1 cellular context compared by ENCODE assay signal in genomic region chr17:82875418-82875856, GRCh38.
TF ChIP-seq lines count a peak whose summit lies in the region.

No MANE protein-coding gene starts in this region.

TF ChIP-seq in HepG2, 621 proteins besides CTCF, POLR2A, EP300 and RAD21 (continued from another document and continues in another):
- TF ChIP-seq, protein P1, sequence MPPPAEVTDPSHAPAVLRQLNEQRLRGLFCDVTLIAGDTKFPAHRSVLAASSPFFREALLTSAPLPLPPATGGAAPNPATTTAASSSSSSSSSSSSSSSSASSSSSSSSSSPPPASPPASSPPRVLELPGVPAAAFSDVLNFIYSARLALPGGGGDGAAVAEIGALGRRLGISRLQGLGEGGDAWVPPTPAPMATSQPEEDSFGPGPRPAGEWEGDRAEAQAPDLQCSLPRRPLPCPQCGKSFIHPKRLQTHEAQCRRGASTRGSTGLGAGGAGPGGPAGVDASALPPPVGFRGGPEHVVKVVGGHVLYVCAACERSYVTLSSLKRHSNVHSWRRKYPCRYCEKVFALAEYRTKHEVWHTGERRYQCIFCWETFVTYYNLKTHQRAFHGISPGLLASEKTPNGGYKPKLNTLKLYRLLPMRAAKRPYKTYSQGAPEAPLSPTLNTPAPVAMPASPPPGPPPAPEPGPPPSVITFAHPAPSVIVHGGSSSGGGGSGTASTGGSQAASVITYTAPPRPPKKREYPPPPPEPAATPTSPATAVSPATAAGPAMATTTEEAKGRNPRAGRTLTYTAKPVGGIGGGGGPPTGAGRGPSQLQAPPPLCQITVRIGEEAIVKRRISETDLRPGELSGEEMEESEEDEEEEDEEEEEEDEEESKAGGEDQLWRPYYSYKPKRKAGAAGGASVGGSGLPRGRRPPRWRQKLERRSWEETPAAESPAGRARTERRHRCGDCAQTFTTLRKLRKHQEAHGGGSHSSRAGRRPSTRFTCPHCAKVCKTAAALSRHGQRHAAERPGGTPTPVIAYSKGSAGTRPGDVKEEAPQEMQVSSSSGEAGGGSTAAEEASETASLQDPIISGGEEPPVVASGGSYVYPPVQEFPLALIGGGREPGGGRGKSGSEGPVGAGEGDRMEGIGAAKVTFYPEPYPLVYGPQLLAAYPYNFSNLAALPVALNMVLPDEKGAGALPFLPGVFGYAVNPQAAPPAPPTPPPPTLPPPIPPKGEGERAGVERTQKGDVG (CRISPR knock-in tag; IDR thresholded peaks at IDR 0.05; ENCODE audit: borderline replicate concordance) = no peak
- TF ChIP-seq KLF16 (CRISPR knock-in tag; IDR thresholded peaks at IDR 0.05) (no peak), IRF2 (CRISPR knock-in tag; IDR thresholded peaks at IDR 0.05) (no peak; the same call in 1 of the 2 replicates), ZNF446 (CRISPR knock-in tag; IDR thresholded peaks at IDR 0.05) (0 out of 2 replicates have a peak, but pooled peaks have one; percentile 34), PCBP2 (optimal IDR thresholded peaks at IDR 0.05; ENCODE audit: low read depth, low read length, poor library complexity, severe bottlenecking) (no peak), CHD2 (IDR thresholded peaks at IDR 0.05; ENCODE audit: low read depth, low read length) (no peak), NPAS2 (CRISPR knock-in tag; IDR thresholded peaks at IDR 0.05; ENCODE audit: borderline replicate concordance) (no peak), DPF2 (CRISPR knock-in tag; IDR thresholded peaks at IDR 0.05; ENCODE audit: borderline replicate concordance, low read depth) (0 out of 2 replicates have a peak, but pooled peaks have one; percentile 26), HDAC2 (CRISPR knock-in tag; IDR thresholded peaks at IDR 0.05) (no peak; the same call in 1 of the 2 replicates), YEATS4 (CRISPR knock-in tag; IDR thresholded peaks at IDR 0.05; ENCODE audit: borderline replicate concordance) (no peak), ZNF512 (CRISPR knock-in tag; IDR thresholded peaks at IDR 0.05) (no peak), PAXIP1 (CRISPR knock-in tag; conservative IDR thresholded peaks at IDR 0.05) (no peak), CEBPB (IDR thresholded peaks at IDR 0.05; ENCODE audit: borderline replicate concordance, low read depth, low read length) (peak; percentile 55), RBM39 (IDR thresholded peaks at IDR 0.05; ENCODE audit: low read depth, low read length, poor library complexity, severe bottlenecking) (no peak), GATA4 (IDR thresholded peaks at IDR 0.05; ENCODE audit: borderline replicate concordance, low read depth) (no peak), ZNF142 (CRISPR knock-in tag; IDR thresholded peaks at IDR 0.05) (no peak), NBN (conservative IDR thresholded peaks at IDR 0.05) (no peak), ZNF430 (CRISPR knock-in tag; IDR thresholded peaks at IDR 0.05) (peak; percentile 3; the same call in 1 of the 2 replicates), JUN (CRISPR knock-in tag; IDR thresholded peaks at IDR 0.05) (no peak), FOXO1 (CRISPR knock-in tag; IDR thresholded peaks at IDR 0.05) (peak; percentile 44; the same call in 1 of the 2 replicates), ZHX1 (CRISPR knock-in tag; IDR thresholded peaks at IDR 0.05; ENCODE audit: low read depth) (peak; percentile 78; the same call in 1 of the 2 replicates), PHF8 (CRISPR knock-in tag; IDR thresholded peaks at IDR 0.05) (peak; percentile 38), MED8 (CRISPR knock-in tag; IDR thresholded peaks at IDR 0.05; ENCODE audit: insufficient replicate concordance) (no peak), ZNF33B (CRISPR knock-in tag; IDR thresholded peaks at IDR 0.05) (no peak), HNRNPK (IDR thresholded peaks at IDR 0.05; ENCODE audit: low read depth, low read length, poor library complexity, severe bottlenecking) (no peak), ZNF329 (CRISPR knock-in tag; IDR thresholded peaks at IDR 0.05; ENCODE audit: low read depth) (no peak), ZNF264 (CRISPR knock-in tag; IDR thresholded peaks at IDR 0.05) (no peak), ZNF556 (CRISPR knock-in tag; IDR thresholded peaks at IDR 0.05; ENCODE audit: borderline replicate concordance) (peak; percentile 53; the same call in 1 of the 2 replicates), ZNF354B (CRISPR knock-in tag; IDR thresholded peaks at IDR 0.05) (no peak), ZNF766 (CRISPR knock-in tag; IDR thresholded peaks at IDR 0.05; ENCODE audit: borderline replicate concordance) (no peak), CREM (IDR thresholded peaks at IDR 0.05) (no peak), CREM (CRISPR knock-in tag; IDR thresholded peaks at IDR 0.05) (no peak), SALL1 (CRISPR knock-in tag; IDR thresholded peaks at IDR 0.05) (peak; percentile 43; the same call in 1 of the 2 replicates)
- TF ChIP-seq, protein P2, sequence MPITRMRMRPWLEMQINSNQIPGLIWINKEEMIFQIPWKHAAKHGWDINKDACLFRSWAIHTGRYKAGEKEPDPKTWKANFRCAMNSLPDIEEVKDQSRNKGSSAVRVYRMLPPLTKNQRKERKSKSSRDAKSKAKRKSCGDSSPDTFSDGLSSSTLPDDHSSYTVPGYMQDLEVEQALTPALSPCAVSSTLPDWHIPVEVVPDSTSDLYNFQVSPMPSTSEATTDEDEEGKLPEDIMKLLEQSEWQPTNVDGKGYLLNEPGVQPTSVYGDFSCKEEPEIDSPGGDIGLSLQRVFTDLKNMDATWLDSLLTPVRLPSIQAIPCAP (CRISPR knock-in tag; IDR thresholded peaks at IDR 0.05; ENCODE audit: low read depth) = no peak
- TF ChIP-seq, protein P3, sequence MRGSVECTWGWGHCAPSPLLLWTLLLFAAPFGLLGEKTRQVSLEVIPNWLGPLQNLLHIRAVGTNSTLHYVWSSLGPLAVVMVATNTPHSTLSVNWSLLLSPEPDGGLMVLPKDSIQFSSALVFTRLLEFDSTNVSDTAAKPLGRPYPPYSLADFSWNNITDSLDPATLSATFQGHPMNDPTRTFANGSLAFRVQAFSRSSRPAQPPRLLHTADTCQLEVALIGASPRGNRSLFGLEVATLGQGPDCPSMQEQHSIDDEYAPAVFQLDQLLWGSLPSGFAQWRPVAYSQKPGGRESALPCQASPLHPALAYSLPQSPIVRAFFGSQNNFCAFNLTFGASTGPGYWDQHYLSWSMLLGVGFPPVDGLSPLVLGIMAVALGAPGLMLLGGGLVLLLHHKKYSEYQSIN (CRISPR knock-in tag; IDR thresholded peaks at IDR 0.05; ENCODE audit: borderline replicate concordance) = no peak
- TF ChIP-seq, protein P4, sequence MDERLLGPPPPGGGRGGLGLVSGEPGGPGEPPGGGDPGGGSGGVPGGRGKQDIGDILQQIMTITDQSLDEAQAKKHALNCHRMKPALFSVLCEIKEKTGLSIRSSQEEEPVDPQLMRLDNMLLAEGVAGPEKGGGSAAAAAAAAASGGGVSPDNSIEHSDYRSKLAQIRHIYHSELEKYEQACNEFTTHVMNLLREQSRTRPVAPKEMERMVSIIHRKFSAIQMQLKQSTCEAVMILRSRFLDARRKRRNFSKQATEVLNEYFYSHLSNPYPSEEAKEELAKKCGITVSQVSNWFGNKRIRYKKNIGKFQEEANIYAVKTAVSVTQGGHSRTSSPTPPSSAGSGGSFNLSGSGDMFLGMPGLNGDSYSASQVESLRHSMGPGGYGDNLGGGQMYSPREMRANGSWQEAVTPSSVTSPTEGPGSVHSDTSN (CRISPR knock-in tag; IDR thresholded peaks at IDR 0.05) = no peak
- TF ChIP-seq, protein P5, sequence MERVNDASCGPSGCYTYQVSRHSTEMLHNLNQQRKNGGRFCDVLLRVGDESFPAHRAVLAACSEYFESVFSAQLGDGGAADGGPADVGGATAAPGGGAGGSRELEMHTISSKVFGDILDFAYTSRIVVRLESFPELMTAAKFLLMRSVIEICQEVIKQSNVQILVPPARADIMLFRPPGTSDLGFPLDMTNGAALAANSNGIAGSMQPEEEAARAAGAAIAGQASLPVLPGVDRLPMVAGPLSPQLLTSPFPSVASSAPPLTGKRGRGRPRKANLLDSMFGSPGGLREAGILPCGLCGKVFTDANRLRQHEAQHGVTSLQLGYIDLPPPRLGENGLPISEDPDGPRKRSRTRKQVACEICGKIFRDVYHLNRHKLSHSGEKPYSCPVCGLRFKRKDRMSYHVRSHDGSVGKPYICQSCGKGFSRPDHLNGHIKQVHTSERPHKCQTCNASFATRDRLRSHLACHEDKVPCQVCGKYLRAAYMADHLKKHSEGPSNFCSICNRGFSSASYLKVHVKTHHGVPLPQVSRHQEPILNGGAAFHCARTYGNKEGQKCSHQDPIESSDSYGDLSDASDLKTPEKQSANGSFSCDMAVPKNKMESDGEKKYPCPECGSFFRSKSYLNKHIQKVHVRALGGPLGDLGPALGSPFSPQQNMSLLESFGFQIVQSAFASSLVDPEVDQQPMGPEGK (CRISPR knock-in tag; IDR thresholded peaks at IDR 0.05) = peak; percentile 86
